In the genomic region with DNA sequence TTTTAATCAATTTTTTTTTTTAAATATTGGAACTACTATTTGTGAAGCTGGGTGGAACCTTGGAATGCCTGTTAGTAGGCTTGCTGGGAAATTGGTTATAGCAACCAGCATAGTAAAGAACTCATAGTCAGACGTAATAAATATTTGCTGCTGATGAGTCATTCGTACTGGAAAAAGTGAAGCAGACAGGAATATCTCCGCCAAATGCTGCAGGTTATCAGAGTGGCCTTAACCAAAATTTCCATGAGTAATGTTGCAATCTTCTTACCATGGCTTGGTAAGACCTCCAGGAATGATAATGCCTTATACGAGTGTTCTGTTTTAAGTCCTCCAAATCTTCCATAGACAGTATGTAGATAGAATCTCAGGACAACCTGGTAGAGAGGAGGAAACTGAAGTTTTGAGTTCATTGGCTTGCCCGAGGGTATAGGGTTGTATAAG, we compare ENCODE assay signal across 2 cellular contexts.
TF ChIP-seq lines count a peak whose summit lies in the region.

No MANE protein-coding gene starts in this region.

TF ChIP-seq in K562, 482 proteins besides CTCF, POLR2A, EP300 and RAD21 (continued from another document and continues in another):
- TF ChIP-seq, protein P1, sequence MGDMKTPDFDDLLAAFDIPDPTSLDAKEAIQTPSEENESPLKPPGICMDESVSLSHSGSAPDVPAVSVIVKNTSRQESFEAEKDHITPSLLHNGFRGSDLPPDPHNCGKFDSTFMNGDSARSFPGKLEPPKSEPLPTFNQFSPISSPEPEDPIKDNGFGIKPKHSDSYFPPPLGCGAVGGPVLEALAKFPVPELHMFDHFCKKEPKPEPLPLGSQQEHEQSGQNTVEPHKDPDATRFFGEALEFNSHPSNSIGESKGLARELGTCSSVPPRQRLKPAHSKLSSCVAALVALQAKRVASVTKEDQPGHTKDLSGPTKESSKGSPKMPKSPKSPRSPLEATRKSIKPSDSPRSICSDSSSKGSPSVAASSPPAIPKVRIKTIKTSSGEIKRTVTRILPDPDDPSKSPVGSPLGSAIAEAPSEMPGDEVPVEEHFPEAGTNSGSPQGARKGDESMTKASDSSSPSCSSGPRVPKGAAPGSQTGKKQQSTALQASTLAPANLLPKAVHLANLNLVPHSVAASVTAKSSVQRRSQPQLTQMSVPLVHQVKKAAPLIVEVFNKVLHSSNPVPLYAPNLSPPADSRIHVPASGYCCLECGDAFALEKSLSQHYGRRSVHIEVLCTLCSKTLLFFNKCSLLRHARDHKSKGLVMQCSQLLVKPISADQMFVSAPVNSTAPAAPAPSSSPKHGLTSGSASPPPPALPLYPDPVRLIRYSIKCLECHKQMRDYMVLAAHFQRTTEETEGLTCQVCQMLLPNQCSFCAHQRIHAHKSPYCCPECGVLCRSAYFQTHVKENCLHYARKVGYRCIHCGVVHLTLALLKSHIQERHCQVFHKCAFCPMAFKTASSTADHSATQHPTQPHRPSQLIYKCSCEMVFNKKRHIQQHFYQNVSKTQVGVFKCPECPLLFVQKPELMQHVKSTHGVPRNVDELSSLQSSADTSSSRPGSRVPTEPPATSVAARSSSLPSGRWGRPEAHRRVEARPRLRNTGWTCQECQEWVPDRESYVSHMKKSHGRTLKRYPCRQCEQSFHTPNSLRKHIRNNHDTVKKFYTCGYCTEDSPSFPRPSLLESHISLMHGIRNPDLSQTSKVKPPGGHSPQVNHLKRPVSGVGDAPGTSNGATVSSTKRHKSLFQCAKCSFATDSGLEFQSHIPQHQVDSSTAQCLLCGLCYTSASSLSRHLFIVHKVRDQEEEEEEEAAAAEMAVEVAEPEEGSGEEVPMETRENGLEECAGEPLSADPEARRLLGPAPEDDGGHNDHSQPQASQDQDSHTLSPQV (IDR thresholded peaks at IDR 0.05): peak; percentile 76
- TF ChIP-seq, protein P2, sequence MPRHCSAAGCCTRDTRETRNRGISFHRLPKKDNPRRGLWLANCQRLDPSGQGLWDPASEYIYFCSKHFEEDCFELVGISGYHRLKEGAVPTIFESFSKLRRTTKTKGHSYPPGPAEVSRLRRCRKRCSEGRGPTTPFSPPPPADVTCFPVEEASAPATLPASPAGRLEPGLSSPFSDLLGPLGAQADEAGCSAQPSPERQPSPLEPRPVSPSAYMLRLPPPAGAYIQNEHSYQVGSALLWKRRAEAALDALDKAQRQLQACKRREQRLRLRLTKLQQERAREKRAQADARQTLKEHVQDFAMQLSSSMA (CRISPR knock-in tag; IDR thresholded peaks at IDR 0.05): no peak
- TF ChIP-seq, protein P3, sequence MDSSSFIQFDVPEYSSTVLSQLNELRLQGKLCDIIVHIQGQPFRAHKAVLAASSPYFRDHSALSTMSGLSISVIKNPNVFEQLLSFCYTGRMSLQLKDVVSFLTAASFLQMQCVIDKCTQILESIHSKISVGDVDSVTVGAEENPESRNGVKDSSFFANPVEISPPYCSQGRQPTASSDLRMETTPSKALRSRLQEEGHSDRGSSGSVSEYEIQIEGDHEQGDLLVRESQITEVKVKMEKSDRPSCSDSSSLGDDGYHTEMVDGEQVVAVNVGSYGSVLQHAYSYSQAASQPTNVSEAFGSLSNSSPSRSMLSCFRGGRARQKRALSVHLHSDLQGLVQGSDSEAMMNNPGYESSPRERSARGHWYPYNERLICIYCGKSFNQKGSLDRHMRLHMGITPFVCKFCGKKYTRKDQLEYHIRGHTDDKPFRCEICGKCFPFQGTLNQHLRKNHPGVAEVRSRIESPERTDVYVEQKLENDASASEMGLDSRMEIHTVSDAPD (CRISPR knock-in tag; IDR thresholded peaks at IDR 0.05): peak; percentile 99
- TF ChIP-seq ETV1 (tag; conservative IDR thresholded peaks at IDR 0.05; ENCODE audit: low read depth): 0 out of 2 replicates have a peak, but pooled peaks have one; percentile 28
- TF ChIP-seq, protein P4, sequence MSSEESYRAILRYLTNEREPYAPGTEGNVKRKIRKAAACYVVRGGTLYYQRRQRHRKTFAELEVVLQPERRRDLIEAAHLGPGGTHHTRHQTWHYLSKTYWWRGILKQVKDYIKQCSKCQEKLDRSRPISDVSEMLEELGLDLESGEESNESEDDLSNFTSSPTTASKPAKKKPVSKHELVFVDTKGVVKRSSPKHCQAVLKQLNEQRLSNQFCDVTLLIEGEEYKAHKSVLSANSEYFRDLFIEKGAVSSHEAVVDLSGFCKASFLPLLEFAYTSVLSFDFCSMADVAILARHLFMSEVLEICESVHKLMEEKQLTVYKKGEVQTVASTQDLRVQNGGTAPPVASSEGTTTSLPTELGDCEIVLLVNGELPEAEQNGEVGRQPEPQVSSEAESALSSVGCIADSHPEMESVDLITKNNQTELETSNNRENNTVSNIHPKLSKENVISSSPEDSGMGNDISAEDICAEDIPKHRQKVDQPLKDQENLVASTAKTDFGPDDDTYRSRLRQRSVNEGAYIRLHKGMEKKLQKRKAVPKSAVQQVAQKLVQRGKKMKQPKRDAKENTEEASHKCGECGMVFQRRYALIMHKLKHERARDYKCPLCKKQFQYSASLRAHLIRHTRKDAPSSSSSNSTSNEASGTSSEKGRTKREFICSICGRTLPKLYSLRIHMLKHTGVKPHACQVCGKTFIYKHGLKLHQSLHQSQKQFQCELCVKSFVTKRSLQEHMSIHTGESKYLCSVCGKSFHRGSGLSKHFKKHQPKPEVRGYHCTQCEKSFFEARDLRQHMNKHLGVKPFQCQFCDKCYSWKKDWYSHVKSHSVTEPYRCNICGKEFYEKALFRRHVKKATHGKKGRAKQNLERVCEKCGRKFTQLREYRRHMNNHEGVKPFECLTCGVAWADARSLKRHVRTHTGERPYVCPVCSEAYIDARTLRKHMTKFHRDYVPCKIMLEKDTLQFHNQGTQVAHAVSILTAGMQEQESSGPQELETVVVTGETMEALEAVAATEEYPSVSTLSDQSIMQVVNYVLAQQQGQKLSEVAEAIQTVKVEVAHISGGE (CRISPR knock-in tag; IDR thresholded peaks at IDR 0.05): 0 out of 6 replicates have a peak, but pooled peaks of 1 of the 3 experiments have one; percentile 29
- TF ChIP-seq SOX6 (IDR thresholded peaks at IDR 0.05): peak; percentile 38; the same call in 1 of the 2 replicates
- TF ChIP-seq SMARCA4 (IDR thresholded peaks at IDR 0.05): peak; percentile 92
- TF ChIP-seq HDAC2 (IDR thresholded peaks at IDR 0.05): 0 out of 2 replicates have a peak, but pooled peaks have one; percentile 21
- no peak for TF ChIP-seq ZNF224 (CRISPR knock-in tag; IDR thresholded peaks at IDR 0.05)
- no peak for TF ChIP-seq COPS2 (conservative IDR thresholded peaks at IDR 0.05)
- TF ChIP-seq, protein P5, sequence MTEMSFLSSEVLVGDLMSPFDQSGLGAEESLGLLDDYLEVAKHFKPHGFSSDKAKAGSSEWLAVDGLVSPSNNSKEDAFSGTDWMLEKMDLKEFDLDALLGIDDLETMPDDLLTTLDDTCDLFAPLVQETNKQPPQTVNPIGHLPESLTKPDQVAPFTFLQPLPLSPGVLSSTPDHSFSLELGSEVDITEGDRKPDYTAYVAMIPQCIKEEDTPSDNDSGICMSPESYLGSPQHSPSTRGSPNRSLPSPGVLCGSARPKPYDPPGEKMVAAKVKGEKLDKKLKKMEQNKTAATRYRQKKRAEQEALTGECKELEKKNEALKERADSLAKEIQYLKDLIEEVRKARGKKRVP (CRISPR knock-in tag; IDR thresholded peaks at IDR 0.05): peak; percentile 18; the same call in 1 of the 2 replicates

TF ChIP-seq in HepG2, 621 proteins besides CTCF, POLR2A, EP300 and RAD21 (continued from another document and continues in another):
- TF ChIP-seq, protein P6, sequence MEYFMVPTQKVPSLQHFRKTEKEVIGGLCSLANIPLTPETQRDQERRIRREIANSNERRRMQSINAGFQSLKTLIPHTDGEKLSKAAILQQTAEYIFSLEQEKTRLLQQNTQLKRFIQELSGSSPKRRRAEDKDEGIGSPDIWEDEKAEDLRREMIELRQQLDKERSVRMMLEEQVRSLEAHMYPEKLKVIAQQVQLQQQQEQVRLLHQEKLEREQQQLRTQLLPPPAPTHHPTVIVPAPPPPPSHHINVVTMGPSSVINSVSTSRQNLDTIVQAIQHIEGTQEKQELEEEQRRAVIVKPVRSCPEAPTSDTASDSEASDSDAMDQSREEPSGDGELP (IDR thresholded peaks at IDR 0.05; ENCODE audit: borderline replicate concordance, low read depth): no peak
- TF ChIP-seq DR1 (CRISPR knock-in tag; IDR thresholded peaks at IDR 0.05) (no peak), ZNF274 (CRISPR knock-in tag; IDR thresholded peaks at IDR 0.05) (no peak), MATR3 (CRISPR knock-in tag; IDR thresholded peaks at IDR 0.05) (no peak), ZNF383 (CRISPR knock-in tag; IDR thresholded peaks at IDR 0.05; ENCODE audit: borderline replicate concordance) (no peak), GTF2F1 (IDR thresholded peaks at IDR 0.05; ENCODE audit: low read length) (no peak), NCOA2 (CRISPR knock-in tag; IDR thresholded peaks at IDR 0.05) (peak; percentile 72), SMAD9 (CRISPR knock-in tag; IDR thresholded peaks at IDR 0.05) (no peak), HHEX (CRISPR knock-in tag; IDR thresholded peaks at IDR 0.05) (no peak)
- TF ChIP-seq, protein P7, sequence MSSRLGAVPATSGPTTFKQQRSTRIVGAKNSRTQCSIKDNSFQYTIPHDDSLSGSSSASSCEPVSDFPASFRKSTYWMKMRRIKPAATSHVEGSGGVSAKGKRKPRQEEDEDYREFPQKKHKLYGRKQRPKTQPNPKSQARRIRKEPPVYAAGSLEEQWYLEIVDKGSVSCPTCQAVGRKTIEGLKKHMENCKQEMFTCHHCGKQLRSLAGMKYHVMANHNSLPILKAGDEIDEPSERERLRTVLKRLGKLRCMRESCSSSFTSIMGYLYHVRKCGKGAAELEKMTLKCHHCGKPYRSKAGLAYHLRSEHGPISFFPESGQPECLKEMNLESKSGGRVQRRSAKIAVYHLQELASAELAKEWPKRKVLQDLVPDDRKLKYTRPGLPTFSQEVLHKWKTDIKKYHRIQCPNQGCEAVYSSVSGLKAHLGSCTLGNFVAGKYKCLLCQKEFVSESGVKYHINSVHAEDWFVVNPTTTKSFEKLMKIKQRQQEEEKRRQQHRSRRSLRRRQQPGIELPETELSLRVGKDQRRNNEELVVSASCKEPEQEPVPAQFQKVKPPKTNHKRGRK (CRISPR knock-in tag; IDR thresholded peaks at IDR 0.05): no peak
- TF ChIP-seq, protein P8, sequence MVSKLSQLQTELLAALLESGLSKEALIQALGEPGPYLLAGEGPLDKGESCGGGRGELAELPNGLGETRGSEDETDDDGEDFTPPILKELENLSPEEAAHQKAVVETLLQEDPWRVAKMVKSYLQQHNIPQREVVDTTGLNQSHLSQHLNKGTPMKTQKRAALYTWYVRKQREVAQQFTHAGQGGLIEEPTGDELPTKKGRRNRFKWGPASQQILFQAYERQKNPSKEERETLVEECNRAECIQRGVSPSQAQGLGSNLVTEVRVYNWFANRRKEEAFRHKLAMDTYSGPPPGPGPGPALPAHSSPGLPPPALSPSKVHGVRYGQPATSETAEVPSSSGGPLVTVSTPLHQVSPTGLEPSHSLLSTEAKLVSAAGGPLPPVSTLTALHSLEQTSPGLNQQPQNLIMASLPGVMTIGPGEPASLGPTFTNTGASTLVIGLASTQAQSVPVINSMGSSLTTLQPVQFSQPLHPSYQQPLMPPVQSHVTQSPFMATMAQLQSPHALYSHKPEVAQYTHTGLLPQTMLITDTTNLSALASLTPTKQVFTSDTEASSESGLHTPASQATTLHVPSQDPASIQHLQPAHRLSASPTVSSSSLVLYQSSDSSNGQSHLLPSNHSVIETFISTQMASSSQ (IDR thresholded peaks at IDR 0.05; ENCODE audit: low read depth): no peak
- TF ChIP-seq, protein P8 (CRISPR knock-in tag; IDR thresholded peaks at IDR 0.05; ENCODE audit: borderline replicate concordance): no peak
- TF ChIP-seq, protein P9, sequence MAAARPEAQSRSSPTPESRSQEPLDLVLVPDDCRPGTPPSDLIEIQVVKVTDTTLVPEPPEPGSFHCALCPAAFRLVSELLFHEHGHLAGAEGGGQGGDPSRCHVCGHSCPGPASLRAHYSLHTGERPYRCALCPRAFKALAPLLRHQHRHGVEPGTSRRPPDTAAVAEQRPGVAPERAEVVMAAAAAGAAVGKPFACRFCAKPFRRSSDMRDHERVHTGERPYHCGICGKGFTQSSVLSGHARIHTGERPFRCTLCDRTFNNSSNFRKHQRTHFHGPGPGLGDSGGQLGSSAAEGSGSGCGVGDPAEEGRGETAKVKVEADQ (CRISPR knock-in tag; IDR thresholded peaks at IDR 0.05; ENCODE audit: borderline replicate concordance): no peak
